Comparison of ENCODE assay signal across 8 cellular contexts in the genomic region with DNA sequence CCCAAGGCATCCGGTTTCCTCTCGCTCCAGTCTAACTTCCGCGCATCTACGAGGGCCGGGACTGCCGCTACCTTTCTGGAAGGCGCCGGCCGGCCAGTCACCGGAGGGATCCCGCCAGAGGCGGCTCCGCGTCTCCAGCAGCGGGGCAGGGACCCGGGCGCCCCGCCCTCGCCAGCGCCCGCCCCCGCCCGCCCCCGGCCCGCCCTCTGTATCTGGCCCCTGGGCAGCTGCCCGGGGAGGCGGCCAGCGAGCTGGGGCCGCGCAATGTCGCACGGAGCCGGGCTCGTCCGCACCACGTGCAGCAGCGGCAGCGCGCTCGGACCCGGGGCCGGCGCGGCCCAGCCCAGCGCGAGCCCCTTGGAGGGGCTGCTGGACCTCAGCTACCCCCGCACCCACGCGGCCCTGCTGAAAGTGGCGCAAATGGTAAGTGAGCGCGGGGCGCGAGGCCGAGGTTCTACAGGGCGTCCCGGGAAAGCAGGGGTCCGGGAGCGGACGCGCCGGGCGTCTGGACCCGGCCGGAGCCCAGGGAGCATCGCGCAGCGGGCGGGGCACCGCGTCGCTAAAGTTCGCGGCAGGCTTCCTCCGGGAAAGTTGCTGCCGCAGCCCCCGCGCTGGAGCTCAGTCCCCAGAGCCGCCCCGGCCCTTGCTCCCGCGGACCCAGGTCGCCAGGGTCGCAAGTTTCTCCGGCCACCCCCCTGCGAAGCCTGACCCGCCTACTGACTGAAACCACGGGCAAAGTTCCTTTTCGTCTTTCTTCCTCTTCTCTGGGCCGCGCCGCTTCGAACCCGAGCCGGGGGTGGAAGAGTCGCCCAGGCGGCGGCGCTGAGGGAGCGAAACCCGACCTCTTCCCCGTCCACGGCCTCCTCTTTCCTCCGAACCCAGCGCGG. TPM values are rescaled to one million over a fixed set of nuclear protein-coding genes. Genes with fewer than 3 reads are reported as not detected.
DNase-seq lines count a peak whose midpoint lies in the region; ATAC-seq, FAIRE-seq and TF ChIP-seq lines count a peak whose summit lies in the region.

A gene with protein sequence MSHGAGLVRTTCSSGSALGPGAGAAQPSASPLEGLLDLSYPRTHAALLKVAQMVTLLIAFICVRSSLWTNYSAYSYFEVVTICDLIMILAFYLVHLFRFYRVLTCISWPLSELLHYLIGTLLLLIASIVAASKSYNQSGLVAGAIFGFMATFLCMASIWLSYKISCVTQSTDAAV (plus strand): TSS at position 211 of the 887 bp plus-strand sequence. CDS start 54 bp downstream, at position 265.

- no peak for TF ChIP-seq RAD21 in HepG2 (CRISPR knock-in tag; IDR thresholded peaks at IDR 0.05)

- POLR2A ChIA-PET in HepG2 (lab: Yijun Ruan, JAX), result interaction anchor here (1.2 kb wide), 2 partner anchors 9 to 80 kb away, joined by 3 to 4 read pairs; no protein-coding TSS in a partner anchor

- CTCF ChIA-PET in Calu3 (lab: Charles Lee), result interaction anchor here (0.6 to 1.2 kb wide), 3 partner anchors 23 to 81 kb away, joined by 4 to 5 read pairs (median 4); no protein-coding TSS in a partner anchor
- CTCF ChIA-PET in HepG2 (lab: Yijun Ruan, JAX; ENCODE audit: low intra/inter-chr PET ratio, low total read pairs), result no interaction called here

- H3K4me1 ChIP-seq in HepG2 (ENCODE audit: insufficient read depth, low read length), result peaks cover 26% of the 10 kb centered on the region

- H3K4me1 Mint-ChIP-seq in Calu3 (ENCODE audit: low read depth, unreplicated experiment), result peaks cover 30% of the 10 kb centered on the region

- TF ChIP-seq POLR2A in HepG2 (IDR thresholded peaks at IDR 0.05; ENCODE audit: insufficient read depth in 1 of 2, low read depth in 2 of 2, low read length in 2 of 2), result peak; percentile 70 to 88

- BruUV-seq in Calu3 (replicated peaks; lab: Mats Ljungman, UMichigan) (no TSS peak), HepG2 (replicated peaks; lab: Mats Ljungman, UMichigan) (no TSS peak)

- no peak for TF ChIP-seq CTCF in Calu3 (IDR thresholded peaks at IDR 0.05; ENCODE audit: unreplicated experiment)
- TF ChIP-seq CTCF in HepG2 (CRISPR knock-in tag; IDR thresholded peaks at IDR 0.05), result no peak; the same call in 1 of the 2 replicates

- in situ Hi-C loops in HepG2 (cut with HindIII; ENCODE audit: extremely low pct_ligation_motif_present, low pct_unique_long_range_greater_than_20kb), result no loop called here

- H4K20me1 ChIP-seq in HepG2 (ENCODE audit: insufficient read depth, low read length), result no peaks in the 10 kb centered on the region

- H3K27ac ChIP-seq in HepG2 (ENCODE audit: extremely low read length, insufficient read depth, low read length), result peak within 1 kb of the TSS; percentile 84

- H3K27me3 ChIP-seq in HepG2 (ENCODE audit: control insufficient read depth in 1 of 2, insufficient read depth in 2 of 2, low read length in 2 of 2), result no peaks in the 10 kb centered on the region; a peak in 1 of 5 replicates

- peaks cover 34% of the 10 kb centered on the region for H3K79me2 ChIP-seq in HepG2 (ENCODE audit: insufficient read depth, low read length)

- 0% methylated on average over 16 of the region's 107 CpGs for WGBS in HepG2 (ENCODE audit: low lambda C conversion rate)

- intact Hi-C loops in Calu3 (cut with micrococcal nuclease; ENCODE audit: unreplicated experiment) (no loop called here), HepG2 (cut with micrococcal nuclease; ENCODE audit: unreplicated experiment) (loop anchor here (10.0 kb wide), 2 partner anchors 97 to 113 kb away; a partner anchor contains a TSS)

- ATAC-seq in GM21717 (IDR thresholded peaks at IDR 0.05; ENCODE audit: unreplicated experiment), result peak; percentile 56
- peak; percentile 91 for ATAC-seq in HepG2
- ATAC-seq in HG03469 (IDR thresholded peaks at IDR 0.05; ENCODE audit: unreplicated experiment), result no peak

- DNase-seq in Calu3, result peak; percentile 86
- peak; percentile 66 for DNase-seq in M059J (ENCODE audit: low read depth)
- peak; percentile 65 for DNase-seq in activated CD4-positive, CD25-positive, alpha-beta regulatory T cell treated with anti-CD3 and anti-CD28 coated beads, Interleukin-2, amount 50 U/mL, for 72 hours
- peak; percentile 21 for DNase-seq in cortex of kidney (lab: John Stamatoyannopoulos, UW)
- DNase-seq in HepG2 (ENCODE audit: low spot score), result peak; percentile 39
- DNase-seq in stimulated activated CD4-positive, alpha-beta T cell treated with anti-CD3 and anti-CD28 coated beads, TNF-alpha, amount 100 ng/mL, for 4 hours (ENCODE audit: low read depth in 3 of 3), result peak in 2 of 3 experiments; percentile 32 to 34

- peak within 1 kb of the TSS; percentile 98 for H3K4me3 Mint-ChIP-seq in Calu3 (ENCODE audit: low read depth, unreplicated experiment)

- H3K27ac Mint-ChIP-seq in Calu3 (ENCODE audit: unreplicated experiment), result peak within 1 kb of the TSS; percentile 88

- H3K9ac ChIP-seq in HepG2 (ENCODE audit: insufficient read depth, low read depth, low read length), result peak within 1 kb of the TSS; percentile 81

- H3K4me2 ChIP-seq in HepG2 (ENCODE audit: low read depth, low read length), result peak within 1 kb of the TSS; percentile 81

- peak within 1 kb of the TSS; percentile 55 to 90 (median 85) for H3K4me3 ChIP-seq in HepG2 (replicated peaks in 1 of 3; ENCODE audit: insufficient read depth in 1 of 3, low read depth in 2 of 3, low read length in 3 of 3)

- TF ChIP-seq EP300 in HepG2 (IDR thresholded peaks at IDR 0.05; ENCODE audit: low read depth in 2 of 2, low read length in 2 of 2) (no peak), HepG2 (CRISPR knock-in tag; IDR thresholded peaks at IDR 0.05; ENCODE audit: borderline replicate concordance) (no peak)

- H3K9me3 ChIP-seq in HepG2 (ENCODE audit: low read length), result no peaks in the 10 kb centered on the region

- FAIRE-seq in HepG2 (lab: Jason Lieb, UNC), result peak; percentile 4

- H3K36me3 ChIP-seq in HepG2 (replicated peaks in 1 of 2; ENCODE audit: control insufficient read depth in 1 of 2, insufficient read depth in 2 of 2, low read length in 2 of 2), result 0 out of 5 replicates have a peak, but pooled peaks cover 0 to 2% of the 10 kb centered on the region in 2 experiments

- no peaks in the 10 kb centered on the region for H3K9me3 Mint-ChIP-seq in Calu3 (ENCODE audit: low read depth, unreplicated experiment)

- H3K27me3 Mint-ChIP-seq in Calu3 (ENCODE audit: unreplicated experiment), result no peaks in the 10 kb centered on the region

- H3K36me3 Mint-ChIP-seq in Calu3 (ENCODE audit: insufficient read depth, unreplicated experiment), result peaks cover 53% of the 10 kb centered on the region

- H2AFZ ChIP-seq in HepG2 (ENCODE audit: low read length), result peak within 1 kb of the TSS; percentile 17

TF ChIP-seq in HepG2, 621 proteins besides CTCF, POLR2A, EP300 and RAD21 (continues in another document):
- TF ChIP-seq KLF9 (CRISPR knock-in tag; IDR thresholded peaks at IDR 0.05; ENCODE audit: low read depth) (no peak), ZFP1 (CRISPR knock-in tag; IDR thresholded peaks at IDR 0.05) (no peak), ZBTB7B (CRISPR knock-in tag; IDR thresholded peaks at IDR 0.05) (peak; percentile 46; the same call in 1 of the 2 replicates), ZNF121 (CRISPR knock-in tag; IDR thresholded peaks at IDR 0.05) (peak; percentile 77), ARNTL (CRISPR knock-in tag; IDR thresholded peaks at IDR 0.05) (peak; percentile 43; the same call in 1 of the 2 replicates), ZNF883 (CRISPR knock-in tag; IDR thresholded peaks at IDR 0.05; ENCODE audit: not compliant biosample characterization) (peak; percentile 90), MED13 (CRISPR knock-in tag; IDR thresholded peaks at IDR 0.05) (no peak), SRY (CRISPR knock-in tag; IDR thresholded peaks at IDR 0.05) (peak; percentile 63; the same call in 1 of the 2 replicates), PITX1 (CRISPR knock-in tag; IDR thresholded peaks at IDR 0.05) (no peak)
- TF ChIP-seq, protein P1, sequence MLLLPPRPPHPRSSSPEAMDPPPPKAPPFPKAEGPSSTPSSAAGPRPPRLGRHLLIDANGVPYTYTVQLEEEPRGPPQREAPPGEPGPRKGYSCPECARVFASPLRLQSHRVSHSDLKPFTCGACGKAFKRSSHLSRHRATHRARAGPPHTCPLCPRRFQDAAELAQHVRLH (CRISPR knock-in tag; IDR thresholded peaks at IDR 0.05; ENCODE audit: borderline replicate concordance, low read depth), result peak; percentile 51; the same call in 1 of the 2 replicates
- TF ChIP-seq, protein P2, sequence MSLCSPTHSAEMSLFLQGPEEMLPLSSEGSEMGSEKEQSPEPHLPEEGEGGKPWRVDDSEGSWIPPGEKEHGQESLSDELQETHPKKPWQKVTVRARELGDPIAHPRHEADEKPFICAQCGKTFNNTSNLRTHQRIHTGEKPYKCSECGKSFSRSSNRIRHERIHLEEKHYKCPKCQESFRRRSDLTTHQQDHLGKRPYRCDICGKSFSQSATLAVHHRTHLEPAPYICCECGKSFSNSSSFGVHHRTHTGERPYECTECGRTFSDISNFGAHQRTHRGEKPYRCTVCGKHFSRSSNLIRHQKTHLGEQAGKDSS (CRISPR knock-in tag; IDR thresholded peaks at IDR 0.05; ENCODE audit: borderline replicate concordance, low read depth), result no peak

RNA-seq across cellular contexts. Expression of the gene that starts here (rescaled TPM):
- total RNA-seq in Calu3 (2022) (113 and 131 TPM in 2 replicates), HepG2 (2016; rRNA removed; fragmentation: Illumina TruSeq; extraction: Trizol) (16.3 and 20.9 TPM in 2 replicates)
- total RNA-seq in M059J (2014; rRNA removed; shearing (Covaris generic)), result 13.3 and 14.7 TPM in 2 replicates
- 22.9 and 35.2 TPM in 2 replicates for total RNA-seq in HepG2 (2016; cell fraction: cytosol; rRNA removed; fragmentation: Illumina TruSeq; extraction: Trizol; ENCODE audit: low read depth)
- 17.4 and 22.1 TPM in 2 replicates for total RNA-seq in HepG2 (2016; cell fraction: insoluble cytoplasmic fraction; rRNA removed; fragmentation: Illumina TruSeq; extraction: Trizol)
- 31.5 and 35.8 TPM in 2 replicates for total RNA-seq in HepG2 (2016; cell fraction: membrane; rRNA removed; fragmentation: Illumina TruSeq; extraction: Trizol)
- 21.3 and 25.3 TPM in 2 replicates for total RNA-seq in HepG2 (2016; cell fraction: nucleus; rRNA removed; fragmentation: Illumina TruSeq; extraction: Trizol)
- 21.4 and 21.5 TPM in 2 replicates for polyA plus RNA-seq in HepG2 (2011; rRNA removed)
- polyA plus RNA-seq in HepG2 (2011; cell fraction: cytosol; rRNA removed), result 18.5 and 26.0 TPM in 2 replicates
- polyA plus RNA-seq in HepG2 (2011; cell fraction: nucleus; rRNA removed), result 17.4 and 20.3 TPM in 2 replicates
- 12.6 and 15.2 TPM in 2 replicates for polyA plus RNA-seq in HepG2 (2012)
- polyA plus RNA-seq in HepG2 (2016; cell fraction: cytosol; fragmentation: Illumina TruSeq; extraction: Trizol; ENCODE audit: low read depth), result 65.0 and 80.4 TPM in 2 replicates
- polyA plus RNA-seq in HepG2 (2016; cell fraction: insoluble cytoplasmic fraction; fragmentation: Illumina TruSeq; extraction: Trizol; ENCODE audit: low read depth), result 41.8 and 49.0 TPM in 2 replicates
- 78.5 and 84.2 TPM in 2 replicates for polyA plus RNA-seq in HepG2 (2016; cell fraction: membrane; fragmentation: Illumina TruSeq; extraction: Trizol; ENCODE audit: low read depth)
- polyA plus RNA-seq in HepG2 (2016; cell fraction: nucleus; fragmentation: Illumina TruSeq; extraction: Trizol; ENCODE audit: insufficient read depth, low read depth), result 56.7 and 59.4 TPM in 2 replicates
- 0.16 and 25.3 TPM in 2 replicates for polyA minus RNA-seq in HepG2 (2011; rRNA and poly(A)+ RNA removed; ENCODE audit: low replicate concordance)
- 15.5 and 16.0 TPM in 2 replicates for polyA minus RNA-seq in HepG2 (2011; cell fraction: cytosol; rRNA and poly(A)+ RNA removed)
- 11.4 and 13.4 TPM in 2 replicates for polyA minus RNA-seq in HepG2 (2011; cell fraction: nucleus; rRNA and poly(A)+ RNA removed)

Comparison
In these comparisons a context has a peak if more than half of its experiments do, and no peak if none do; other contexts are left out.
1. DNase-seq: peak in every context shown above with its lines; median percentile 86 in Calu3; 66 in M059J; 65 in activated CD4-positive, CD25-positive, alpha-beta regulatory T cell treated with anti-CD3 and anti-CD28 coated beads, Interleukin-2, amount 50 U/mL, for 72 hours; 39 in HepG2; 33 in stimulated activated CD4-positive, alpha-beta T cell treated with anti-CD3 and anti-CD28 coated beads, TNF-alpha, amount 100 ng/mL, for 4 hours; 21 in cortex of kidney.